In genomic region chr20:47343007-47343472, GRCh38 we compare ENCODE assay signal across 12 cellular contexts. TPM values are rescaled to one million over a fixed set of nuclear protein-coding genes. Genes with fewer than 3 reads are reported as not detected.
DNase-seq lines count a peak whose midpoint lies in the region; ATAC-seq and TF ChIP-seq lines count a peak whose summit lies in the region.
"Had no signal": no experiment of that assay in that cellular context is flagged by ENCODE, and none has a peak within 500 bp of the region (broad histone marks: within the 10 kb centered on the region; RNA-seq: fewer than 3 reads in every experiment).

No MANE protein-coding gene starts in this region.

- intact Hi-C loops in spleen (cut with DNase I; ENCODE audit: low total_unique reads): no loop called here

- H3K9me3 ChIP-seq in HEK293 (ENCODE audit: control insufficient read depth, insufficient read depth, low read depth, low read length): no peaks in the 10 kb centered on the region
- H3K9me3 ChIP-seq in spleen: no peaks in the 10 kb centered on the region
- H3K9me3 ChIP-seq: colonic mucosa, suprapubic skin had no signal

- 92 to 96% (median 93%) methylated on average over 4 of the region's 4 CpGs for WGBS in spleen, 5 donors

- ATAC-seq in HG03025 (IDR thresholded peaks at IDR 0.05; ENCODE audit: low FRiP score, unreplicated experiment) (no peak), GM19455 (IDR thresholded peaks at IDR 0.05; ENCODE audit: unreplicated experiment) (no peak)
- ATAC-seq: right cardiac atrium had no signal

- H3K27me3 ChIP-seq in spleen (replicated peaks in 1 of 7): no peaks in the 10 kb centered on the region
- H3K27me3 ChIP-seq: colonic mucosa, suprapubic skin had no signal

- TF ChIP-seq CTCF in HEK293 (tag by site-specific recombination; IDR thresholded peaks at IDR 0.05) (no peak), spleen (IDR thresholded peaks at IDR 0.05 in 8 of 11, conservative IDR thresholded peaks at IDR 0.05 in 3 of 11) (no peak)

- no peak for TF ChIP-seq POLR2A in spleen (IDR thresholded peaks at IDR 0.05)

- peaks cover 12% of the 10 kb centered on the region for H3K4me1 ChIP-seq in HEK293 (ENCODE audit: control insufficient read depth, insufficient read depth, low read length)
- H3K4me1 ChIP-seq in spleen: peaks cover 5 to 87% (median 34%) of the 10 kb centered on the region in 6 donors

- POLR2A ChIA-PET in HEK293 (lab: Yijun Ruan, JAX): interaction anchor here (0.6 to 0.9 kb wide), 2 partner anchors 9 to 14 kb away, joined by 3 read pairs; partner anchors contain the start of gene ZMYND8

- H3K36me3 ChIP-seq in HEK293 (ENCODE audit: control insufficient read depth in 2 of 2, insufficient read depth in 1 of 2, low read length in 2 of 2): peaks cover 0 to 45% of the 10 kb centered on the region in 2 experiments; a peak in 2 of 3 replicates
- peaks cover 0 to 93% (median 20%) of the 10 kb centered on the region in 6 donors for H3K36me3 ChIP-seq in spleen
- H3K36me3 ChIP-seq: colonic mucosa had no signal

- DNase-seq in NCI-H510A treated with DMSO at 0.1 percent for 48 hours (lab: John Stamatoyannopoulos, UW): peak; percentile 66
- DNase-seq in fibroblast of peridontal ligament (ENCODE audit: extremely low read depth): peak; percentile 80
- peak; percentile 32 for DNase-seq in spleen
- DNase-seq in NCI-H1930 (lab: John Stamatoyannopoulos, UW): no peak
- DNase-seq in NOMO-1 (lab: John Stamatoyannopoulos, UW; ENCODE audit: unreplicated experiment in 2 of 2): no peak
- DNase-seq: colonic mucosa, Karpas-422, right cardiac atrium had no signal

- CTCF ChIA-PET in HEK293 (lab: Yijun Ruan, JAX): interaction anchor here (0.9 kb wide), 2 partner anchors 41 to 69 kb away, joined by 7 to 11 read pairs; no protein-coding TSS in a partner anchor

- no peak overlapping the region for H3K4me3 ChIP-seq in HEK293 (ENCODE audit: low read depth, low read length)
- H3K4me3 ChIP-seq in spleen: no peak overlapping the region
- H3K4me3 ChIP-seq: colonic mucosa, suprapubic skin had no signal

- H3K27ac ChIP-seq in HEK293 (ENCODE audit: extremely low read depth, low read depth, low read length) (no peak overlapping the region), spleen (peak overlapping the region in 3 of 8 donors; percentile 19 to 43 (median 22))
- H3K27ac ChIP-seq: colonic mucosa, suprapubic skin had no signal

TF ChIP-seq in HEK293, 187 proteins besides CTCF, POLR2A, EP300 and RAD21 (continues in another document):
- TF ChIP-seq SP3 (tag by site-specific recombination; IDR thresholded peaks at IDR 0.05): no peak
- no peak for TF ChIP-seq ZNF510 (tag by site-specific recombination; IDR thresholded peaks at IDR 0.05; ENCODE audit: insufficient replicate concordance)
- TF ChIP-seq ZNF211 (tag by site-specific recombination; IDR thresholded peaks at IDR 0.05; ENCODE audit: low read depth): no peak
- no peak for TF ChIP-seq OVOL3 (tag by site-specific recombination; IDR thresholded peaks at IDR 0.05)
- TF ChIP-seq AEBP2 (tag by site-specific recombination; IDR thresholded peaks at IDR 0.05; ENCODE audit: borderline replicate concordance): no peak
- no peak for TF ChIP-seq GLI2 (tag by site-specific recombination; IDR thresholded peaks at IDR 0.05; ENCODE audit: borderline replicate concordance, low read depth)
- no peak for TF ChIP-seq HOXD13 (CRISPR knock-in tag; IDR thresholded peaks at IDR 0.05; ENCODE audit: borderline replicate concordance)
- no peak for TF ChIP-seq MEIS1 (CRISPR knock-in tag; IDR thresholded peaks at IDR 0.05; ENCODE audit: borderline replicate concordance)
- no peak for TF ChIP-seq HOXC10 (CRISPR knock-in tag; IDR thresholded peaks at IDR 0.05)
- peak; percentile 84 for TF ChIP-seq SCRT1 (tag by site-specific recombination; IDR thresholded peaks at IDR 0.05; ENCODE audit: borderline replicate concordance)
- no peak for TF ChIP-seq ZNF426 (tag by site-specific recombination; IDR thresholded peaks at IDR 0.05)
- TF ChIP-seq KLF1 (tag by site-specific recombination; IDR thresholded peaks at IDR 0.05): no peak
- TF ChIP-seq GLIS1 (tag by site-specific recombination; IDR thresholded peaks at IDR 0.05): peak; percentile 4; the same call in 1 of the 2 replicates
- no peak for TF ChIP-seq ZNF292 (tag by site-specific recombination; IDR thresholded peaks at IDR 0.05; ENCODE audit: borderline replicate concordance, low read depth)
- peak; percentile 60; the same call in 1 of the 2 replicates for TF ChIP-seq ZNF600 (tag by site-specific recombination; IDR thresholded peaks at IDR 0.05)
- TF ChIP-seq ZNF48 (tag by site-specific recombination; IDR thresholded peaks at IDR 0.05): no peak
- TF ChIP-seq REST (tag by site-specific recombination; IDR thresholded peaks at IDR 0.05): no peak
- no peak for TF ChIP-seq ZSCAN4 (tag by site-specific recombination; IDR thresholded peaks at IDR 0.05)
- TF ChIP-seq PRDM6 (tag by site-specific recombination; IDR thresholded peaks at IDR 0.05): peak; percentile 56
- 0 out of 2 replicates have a peak, but pooled peaks have one; percentile 53 for TF ChIP-seq ZNF18 (tag by site-specific recombination; IDR thresholded peaks at IDR 0.05)

RNA-seq across cellular contexts. Expression of gene ZMYND8, which starts 13.5 kb away (rescaled TPM):
- total RNA-seq in spleen: 10 to 100 TPM; 30.3 to 64.0 (median 56.0) TPM
- 10 to 100 TPM; 12.5 to 16.8 (median 15.6) TPM for polyA plus RNA-seq in spleen

Comparison
In these comparisons a context has a peak if more than half of its experiments do, and no peak if none do; other contexts are left out.
1. DNase-seq: peak in NCI-H510A treated with DMSO at 0.1 percent for 48 hours (single experiment), fibroblast of peridontal ligament (single experiment) and spleen (single experiment); none in NCI-H1930 (0 of 2) and NOMO-1 (0 of 2).